19 cellular contexts compared by ENCODE assay signal in the genomic region with DNA sequence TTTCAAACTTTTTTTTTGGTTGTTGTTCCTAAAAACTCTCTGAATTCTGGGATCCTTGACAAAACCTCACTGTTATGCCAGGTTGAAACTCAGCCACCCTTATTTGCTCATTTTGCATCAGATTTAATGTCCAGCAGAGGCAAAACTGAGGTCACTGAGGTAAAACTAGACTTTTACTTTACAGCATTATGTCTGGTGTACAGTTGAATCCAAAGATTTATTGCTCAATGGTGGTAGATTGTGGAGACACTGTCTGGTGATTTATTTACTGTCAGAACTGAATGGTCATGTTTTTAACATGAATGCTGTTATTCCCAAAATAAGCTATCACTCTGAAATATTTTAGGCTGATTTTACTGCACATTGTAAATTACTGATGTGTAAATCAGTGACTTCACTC.
"Had no signal": no experiment of that assay in that cellular context is flagged by ENCODE, and none has a peak within 500 bp of the region (broad histone marks: within the 10 kb centered on the region; RNA-seq: fewer than 3 reads in every experiment).

No MANE protein-coding gene starts in this region.

- ATAC-seq: activated CD8-positive, alpha-beta T cell treated with anti-CD3 and anti-CD28 coated beads, Interleukin-2, amount 10 ng/mL, durations not matched to agents 7 days and 5 days; activated T-cell treated with anti-CD3 and anti-CD28 coated beads, Interleukin-2, amount 50 U/mL, for 72 hours; effector memory CD8-positive, alpha-beta T cell; foreskin keratinocyte had no signal

- DNase-seq: activated B cell treated with CpG ODN at 0.5 μM for 24 hours; activated CD4-positive, alpha-beta T cell treated with anti-CD3 and anti-CD28 coated beads for 48 hours; activated CD8-positive, alpha-beta memory T cell treated with anti-CD3 and anti-CD28 coated beads, Interleukin-2, amount 50 U/mL, for 4 hours; activated CD8-positive, alpha-beta T cell treated with anti-CD3 and anti-CD28 coated beads, Interleukin-2, amount 10 ng/mL, durations not matched to agents 7 days and 5 days; activated gamma-delta T cell treated with Interleukin-2 at 50 U/mL for 16 hours; activated T-cell treated with anti-CD3 and anti-CD28 coated beads, Interleukin-2, amount 50 U/mL, for 72 hours; cerebellar nuclear complex; effector memory CD8-positive, alpha-beta T cell; foreskin keratinocyte; glutamatergic neuron; kidney glomerular epithelial cell; mesenchymal stem cell; nephron progenitor cell; occipital lobe; stimulated activated CD4-positive, alpha-beta T cell treated with anti-CD3 and anti-CD28 coated beads, Interleukin-15, amount 100 ng/mL, for 24 hours; stimulated activated CD4-positive, alpha-beta T cell treated with anti-CD3 and anti-CD28 coated beads, Interleukin-4, amount 100 ng/mL, for 1 hour; stimulated activated naive CD4-positive, alpha-beta T cell; tibial artery had no signal

- H3K4me3 ChIP-seq: skin epidermis, tibial artery had no signal
